1 cellular context compared by ENCODE assay signal in genomic region chr9:38065369-38066075, GRCh38.
TF ChIP-seq lines count a peak whose summit lies in the region.

No MANE protein-coding gene starts in this region.

TF ChIP-seq in K562, 482 proteins besides CTCF, POLR2A, EP300 and RAD21 (continued from another document and continues in another):
- no peak for TF ChIP-seq THAP7 (CRISPR knock-in tag; IDR thresholded peaks at IDR 0.05)
- no peak for TF ChIP-seq CBX8 (IDR thresholded peaks at IDR 0.05; ENCODE audit: borderline replicate concordance, extremely low read depth, low read depth, low read length, poor library complexity, severe bottlenecking)
- no peak for TF ChIP-seq CHD2 (IDR thresholded peaks at IDR 0.05; ENCODE audit: low read depth, low read length)
- TF ChIP-seq ZNF57 (CRISPR knock-in tag; IDR thresholded peaks at IDR 0.05) = no peak
- TF ChIP-seq ZEB2 (IDR thresholded peaks at IDR 0.05) = 0 out of 2 replicates have a peak, but pooled peaks have one; percentile 17
- no peak for TF ChIP-seq ZNF695 (CRISPR knock-in tag; IDR thresholded peaks at IDR 0.05)
- no peak for TF ChIP-seq MIER1 (IDR thresholded peaks at IDR 0.05; ENCODE audit: low read depth)
- TF ChIP-seq ZBTB11 (CRISPR knock-in tag; IDR thresholded peaks at IDR 0.05) = no peak
- TF ChIP-seq CC2D1A (IDR thresholded peaks at IDR 0.05) = peak; percentile 65; the same call in 1 of the 2 replicates
- TF ChIP-seq KDM4B (IDR thresholded peaks at IDR 0.05; ENCODE audit: borderline replicate concordance in 2 of 2, low read depth in 1 of 2) = no peak
- TF ChIP-seq ZBTB26 (CRISPR knock-in tag; IDR thresholded peaks at IDR 0.05) = 0 out of 2 replicates have a peak, but pooled peaks have one; percentile 35
- no peak for TF ChIP-seq KAT7 (CRISPR knock-in tag; IDR thresholded peaks at IDR 0.05; ENCODE audit: borderline replicate concordance)
- TF ChIP-seq CXXC5 (CRISPR knock-in tag; IDR thresholded peaks at IDR 0.05) = peak; percentile 40; the same call in 1 of the 2 replicates
- TF ChIP-seq DPF2 (IDR thresholded peaks at IDR 0.05) = 0 out of 2 replicates have a peak, but pooled peaks have one; percentile 20
- TF ChIP-seq PHF8 (IDR thresholded peaks at IDR 0.05; ENCODE audit: borderline replicate concordance, low read length) = no peak
- TF ChIP-seq GATA2 (CRISPR knock-in tag; IDR thresholded peaks at IDR 0.05) = no peak
- no peak for TF ChIP-seq ZNF584 (CRISPR knock-in tag; IDR thresholded peaks at IDR 0.05; ENCODE audit: low read depth)
- TF ChIP-seq ARHGAP35 (IDR thresholded peaks at IDR 0.05; ENCODE audit: partially characterized antibody) = no peak
- TF ChIP-seq MCM2 (IDR thresholded peaks at IDR 0.05; ENCODE audit: low read depth) = no peak
- TF ChIP-seq HMBOX1 (IDR thresholded peaks at IDR 0.05) = 0 out of 2 replicates have a peak, but pooled peaks have one; percentile 28
- no peak for TF ChIP-seq ARID2 (IDR thresholded peaks at IDR 0.05)
- TF ChIP-seq ZBTB40 (IDR thresholded peaks at IDR 0.05) = 0 out of 2 replicates have a peak, but pooled peaks have one; percentile 14
- TF ChIP-seq ZBTB40 (CRISPR knock-in tag; IDR thresholded peaks at IDR 0.05) = no peak; the same call in 1 of the 2 replicates
- no peak for TF ChIP-seq LARP7 (IDR thresholded peaks at IDR 0.05)
- no peak for TF ChIP-seq SMARCC2 (IDR thresholded peaks at IDR 0.05; ENCODE audit: low read depth)
- no peak for TF ChIP-seq ESRRA (IDR thresholded peaks at IDR 0.05; ENCODE audit: borderline replicate concordance, low read depth)
- no peak for TF ChIP-seq KAT8 (IDR thresholded peaks at IDR 0.05; ENCODE audit: low read depth)
- no peak for TF ChIP-seq CREB5 (CRISPR knock-in tag; IDR thresholded peaks at IDR 0.05)
- TF ChIP-seq TAL1 (IDR thresholded peaks at IDR 0.05) = peak; percentile 45; the same call in 1 of the 2 replicates
- no peak for TF ChIP-seq ZNF75A (CRISPR knock-in tag; IDR thresholded peaks at IDR 0.05)
- TF ChIP-seq NFATC3 (IDR thresholded peaks at IDR 0.05) = no peak
- TF ChIP-seq HNRNPH1 (optimal IDR thresholded peaks at IDR 0.05; ENCODE audit: low read depth, low read length) = no peak
- no peak for TF ChIP-seq SRSF9 (IDR thresholded peaks at IDR 0.05; ENCODE audit: borderline replicate concordance, low read depth, low read length)
- TF ChIP-seq NR2C2 (CRISPR knock-in tag; IDR thresholded peaks at IDR 0.05) = no peak
- TF ChIP-seq NR2C2 (tag; IDR thresholded peaks at IDR 0.05) = peak; percentile 16; the same call in 1 of the 2 replicates
- TF ChIP-seq THAP12 (CRISPR knock-in tag; IDR thresholded peaks at IDR 0.05) = no peak
- no peak for TF ChIP-seq NFIC (IDR thresholded peaks at IDR 0.05)
- TF ChIP-seq MCM5 (IDR thresholded peaks at IDR 0.05; ENCODE audit: low read depth) = no peak
- 0 out of 2 replicates have a peak, but pooled peaks have one; percentile 4 for TF ChIP-seq RBFOX2 (IDR thresholded peaks at IDR 0.05; ENCODE audit: low read depth, low read length)
- TF ChIP-seq USF2 (CRISPR knock-in tag; IDR thresholded peaks at IDR 0.05) = no peak
- TF ChIP-seq HDAC1 (IDR thresholded peaks at IDR 0.05) = peak in 1 of 2 experiments; percentile 35; a peak in 1 of 4 replicates
- TF ChIP-seq MYC (IDR thresholded peaks at IDR 0.05; ENCODE audit: low read depth, low read length) = no peak
- no peak for TF ChIP-seq MYC (CRISPR knock-in tag; IDR thresholded peaks at IDR 0.05; ENCODE audit: borderline replicate concordance, low read depth)
- no peak for TF ChIP-seq ZNF707 (CRISPR knock-in tag; conservative IDR thresholded peaks at IDR 0.05)
- no peak for TF ChIP-seq ZNF347 (CRISPR knock-in tag; IDR thresholded peaks at IDR 0.05; ENCODE audit: low read depth)
- TF ChIP-seq CBFA2T2 (conservative IDR thresholded peaks at IDR 0.05) = peak; percentile 31; the same call in 1 of the 2 replicates
- peak; percentile 69 for TF ChIP-seq CBFA2T3 (IDR thresholded peaks at IDR 0.05)
- TF ChIP-seq ZFP30 (CRISPR knock-in tag; IDR thresholded peaks at IDR 0.05; ENCODE audit: borderline replicate concordance) = no peak
